In genomic region chr1:68049941-68050878, GRCh38 we compare ENCODE assay signal across 8 cellular contexts. TPM values are rescaled to one million over a fixed set of nuclear protein-coding genes. Genes with fewer than 3 reads are reported as not detected.
DNase-seq lines count a peak whose midpoint lies in the region; ATAC-seq and TF ChIP-seq lines count a peak whose summit lies in the region.

A gene with protein sequence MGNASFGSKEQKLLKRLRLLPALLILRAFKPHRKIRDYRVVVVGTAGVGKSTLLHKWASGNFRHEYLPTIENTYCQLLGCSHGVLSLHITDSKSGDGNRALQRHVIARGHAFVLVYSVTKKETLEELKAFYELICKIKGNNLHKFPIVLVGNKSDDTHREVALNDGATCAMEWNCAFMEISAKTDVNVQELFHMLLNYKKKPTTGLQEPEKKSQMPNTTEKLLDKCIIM (minus strand): TSS chr1:68050627. CDS start chr1:68047297, 3,330 bp downstream.

- TF ChIP-seq CTCF in gastroesophageal sphincter (IDR thresholded peaks at IDR 0.05) (no peak), parathyroid adenoma (IDR thresholded peaks at IDR 0.05) (no peak)

- no peaks in the 10 kb centered on the region for H3K4me1 ChIP-seq in gastroesophageal sphincter
- H3K4me1 ChIP-seq in parathyroid adenoma = no peaks in the 10 kb centered on the region

- H3K27me3 ChIP-seq in gastroesophageal sphincter (no peaks in the 10 kb centered on the region), parathyroid adenoma (ENCODE audit: control insufficient read depth, insufficient read depth, low read length) (no peaks in the 10 kb centered on the region)

- no peak within 1 kb of the TSS for H3K9ac ChIP-seq in parathyroid adenoma

- no peak within 1 kb of the TSS for H3K27ac ChIP-seq in gastroesophageal sphincter
- no peak within 1 kb of the TSS for H3K27ac ChIP-seq in parathyroid adenoma

- H3K36me3 ChIP-seq in gastroesophageal sphincter (peaks cover 0 to 12% of the 10 kb centered on the region in 2 donors), parathyroid adenoma (ENCODE audit: control insufficient read depth, insufficient read depth, low read length) (no peaks in the 10 kb centered on the region)

- TF ChIP-seq EP300 in gastroesophageal sphincter (IDR thresholded peaks at IDR 0.05) = no peak

- WGBS in gastroesophageal sphincter (ENCODE audit: low coverage in 1 of 2), 2 donors = 54 to 66% methylated on average over 18 to 22 of the region's 45 CpGs

- H3K79me2 ChIP-seq in parathyroid adenoma = no peaks in the 10 kb centered on the region

- no peak for TF ChIP-seq POLR2A in gastroesophageal sphincter (IDR thresholded peaks at IDR 0.05)

- peak; percentile 30 for ATAC-seq in gastroesophageal sphincter

- H3K4me3 ChIP-seq in gastroesophageal sphincter = peak within 1 kb of the TSS; percentile 9 to 48
- peak within 1 kb of the TSS; percentile 51 for H3K4me3 ChIP-seq in parathyroid adenoma (ENCODE audit: low read depth, low read length)

- H3K4me2 ChIP-seq in parathyroid adenoma (ENCODE audit: low read length) = peak within 1 kb of the TSS; percentile 63

- H2AFZ ChIP-seq in parathyroid adenoma = peak within 1 kb of the TSS; percentile 38

- DNase-seq in EH (ENCODE audit: low read depth) (peak; percentile 27), SW480 (ENCODE audit: low spot score) (peak; percentile 13), occipital lobe (lab: John Stamatoyannopoulos, UW) (no peak), DMS79 (lab: John Stamatoyannopoulos, UW) (no peak), DMS114 treated with DMSO at 0.1 percent for 48 hours (lab: John Stamatoyannopoulos, UW; ENCODE audit: unreplicated experiment) (no peak)
- DNase-seq in stimulated activated CD4-positive, alpha-beta T cell treated with anti-CD3 and anti-CD28 coated beads, Interleukin-1b, Interleukin-23, amount 100 ng/mL, for 48 hours = no peak

- no peaks in the 10 kb centered on the region for H3K9me3 ChIP-seq in gastroesophageal sphincter
- no peaks in the 10 kb centered on the region for H3K9me3 ChIP-seq in parathyroid adenoma (ENCODE audit: control insufficient read depth, low read length)

RNA-seq across cellular contexts. Expression of the gene that starts here (rescaled TPM):
- 1 to 10 TPM in 3 of 4 donors, under 1 TPM in 1; 0.47 to 6.2 (median 3.6) TPM for total RNA-seq in gastroesophageal sphincter
- 0.94 TPM for total RNA-seq in occipital lobe

Comparison
In these comparisons a context has a peak if more than half of its experiments do, and no peak if none do; other contexts are left out.
1. DNase-seq: peak in EH (single experiment) and SW480 (single experiment); none in occipital lobe (single experiment), DMS79 (single experiment), stimulated activated CD4-positive, alpha-beta T cell treated with anti-CD3 and anti-CD28 coated beads, Interleukin-1b, Interleukin-23, amount 100 ng/mL, for 48 hours (single experiment) and DMS114 treated with DMSO at 0.1 percent for 48 hours (single experiment).